Comparison of ENCODE assay signal across 11 cellular contexts in the genomic region with DNA sequence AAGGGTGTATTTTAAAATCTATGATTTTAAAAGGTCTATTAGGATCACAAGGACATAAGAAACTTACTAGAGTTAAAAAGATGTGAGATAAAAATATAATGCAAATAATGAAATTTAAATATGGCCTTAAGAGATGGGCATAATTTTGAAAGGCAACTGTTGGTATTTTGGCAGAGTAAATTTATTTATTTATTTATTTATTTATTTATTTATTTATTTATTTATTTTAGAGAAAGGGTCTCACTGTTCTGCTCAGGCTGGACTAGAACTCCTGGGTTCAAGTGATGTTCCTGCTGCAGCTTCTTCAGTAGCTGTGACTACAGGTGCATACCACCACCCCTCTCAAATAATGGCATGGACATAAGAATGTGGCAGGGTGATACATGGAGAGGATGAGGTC.
"Had no signal": no experiment of that assay in that cellular context is flagged by ENCODE, and none has a peak within 500 bp of the region (broad histone marks: within the 10 kb centered on the region; RNA-seq: fewer than 3 reads in every experiment).

No MANE protein-coding gene starts in this region.

- H3K4me3 Mint-ChIP-seq: GM23338, H9, HFFc6 had no signal

- H3K9ac ChIP-seq: GM23248 had no signal

- DNase-seq: GM23248, GOT3, H7, H9, HCEC 1CT, HFFc6 had no signal

- H3K4me1 ChIP-seq: HAP-1 had no signal

- H3K4me3 ChIP-seq: GM23248, GM23338, HAP-1 had no signal

- H3K4me1 Mint-ChIP-seq: GM23338, H9 had no signal

- H3K36me3 ChIP-seq: HAP-1 had no signal

- FAIRE-seq: H1, H54 had no signal

- H3K9me3 ChIP-seq: HAP-1 had no signal

- H3K4me2 ChIP-seq: GM23338 had no signal

- H3K27ac ChIP-seq: GM23248 had no signal

- ATAC-seq: GM23338, HCT116 had no signal

- H3K9me3 Mint-ChIP-seq: HFFc6 had no signal

- H3K27ac Mint-ChIP-seq: GM23338, H9, HFFc6 had no signal
